27 cellular contexts compared by ENCODE assay signal in genomic region chr16:82047787-82048186, GRCh38. TPM values are rescaled to one million over a fixed set of nuclear protein-coding genes. Genes with fewer than 3 reads are reported as not detected.
"Had no signal": no experiment of that assay in that cellular context is flagged by ENCODE, and none has a peak within 500 bp of the region (broad histone marks: within the 10 kb centered on the region; RNA-seq: fewer than 3 reads in every experiment).

No MANE protein-coding gene starts in this region.

- H3K4me3 Mint-ChIP-seq: dendritic cell treated with granulocyte-macrophage colony-stimulating factor and Interleukin-4, amounts not matched to agents 40 ng/mL and 50 ng/mL, for 4 days; effector memory CD8-positive, alpha-beta T cell; endodermal cell; mesothelial cell of epicardium; naive B cell had no signal

- H3K27ac Mint-ChIP-seq: dendritic cell treated with granulocyte-macrophage colony-stimulating factor and Interleukin-4, amounts not matched to agents 40 ng/mL and 50 ng/mL, for 4 days; effector memory CD8-positive, alpha-beta T cell; endodermal cell; mesothelial cell of epicardium; naive B cell had no signal

- H3K36me3 Mint-ChIP-seq: mesothelial cell of epicardium, naive B cell had no signal

- H3K9me3 ChIP-seq: colonic mucosa, esophagus squamous epithelium, gastrocnemius medialis, heart right ventricle, left lung, mucosa of descending colon had no signal

- FAIRE-seq: endometrium, islet of Langerhans, keratinocyte had no signal

- ATAC-seq: effector memory CD8-positive, alpha-beta T cell; gastrocnemius medialis; heart right ventricle; left cardiac atrium; left ventricle myocardium superior; mucosa of descending colon had no signal

- H3K27ac ChIP-seq: colonic mucosa, epithelial cell of prostate, esophagus squamous epithelium, gastrocnemius medialis, heart right ventricle had no signal

- H3K27me3 ChIP-seq: colonic mucosa, esophagus squamous epithelium, gastrocnemius medialis, left lung had no signal

- H3K4me3 ChIP-seq: colonic mucosa, esophagus squamous epithelium, gastrocnemius medialis, heart right ventricle, left lung, mucosa of descending colon had no signal

- DNase-seq: colonic mucosa; cortex of kidney; effector CD8-positive, alpha-beta T cell; effector memory CD8-positive, alpha-beta T cell; endodermal cell; erythroblast; esophagus squamous epithelium; foreskin fibroblast; foreskin melanocyte; gastrocnemius medialis; glutamatergic neuron; head of caudate nucleus; heart right ventricle; hippocampal formation; left cardiac atrium; left lung; left ventricle myocardium superior; mesenchymal stem cell; mucosa of descending colon; naive B cell had no signal

- H3K36me3 ChIP-seq: colonic mucosa, esophagus squamous epithelium, gastrocnemius medialis, heart right ventricle, left lung had no signal

- H3K4me1 ChIP-seq: colonic mucosa, gastrocnemius medialis, heart right ventricle, left lung had no signal

- H3K4me1 Mint-ChIP-seq: naive B cell had no signal

RNA-seq across cellular contexts. Expression of gene HSD17B2, which starts 12.7 kb away (rescaled TPM):
- total RNA-seq: endodermal cell, heart right ventricle, kidney epithelial cell, left cardiac atrium, left ventricle myocardium superior had no signal
